In the genomic region with DNA sequence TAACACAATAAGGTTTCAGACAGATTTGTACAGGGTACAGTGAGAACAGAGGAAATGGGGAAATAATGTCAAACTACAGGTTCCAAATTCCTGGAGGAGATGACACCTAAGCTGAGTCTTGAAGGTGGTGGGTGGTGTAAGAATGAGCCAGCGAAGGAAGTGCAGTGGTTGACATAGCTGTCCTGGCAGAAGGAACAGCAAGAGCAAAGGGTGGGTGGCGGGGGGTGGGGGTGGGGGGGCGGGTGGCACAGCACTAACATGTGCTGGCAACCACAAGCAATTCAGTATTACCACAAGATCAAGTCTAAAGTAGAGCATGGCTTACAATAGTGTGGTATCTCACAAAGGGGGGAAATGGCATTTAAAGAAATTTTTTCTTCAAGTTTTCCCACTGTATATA, we compare ENCODE assay signal across 16 cellular contexts. TPM values are rescaled to one million over a fixed set of nuclear protein-coding genes. Genes with fewer than 3 reads are reported as not detected.
DNase-seq lines count a peak whose midpoint lies in the region; ATAC-seq and TF ChIP-seq lines count a peak whose summit lies in the region.
"Had no signal": no experiment of that assay in that cellular context is flagged by ENCODE, and none has a peak within 500 bp of the region (broad histone marks: within the 10 kb centered on the region; RNA-seq: fewer than 3 reads in every experiment).

No MANE protein-coding gene starts in this region.

- intact Hi-C loops in left lung (cut with DNase I): no loop called here

- no peaks in the 10 kb centered on the region for H3K79me2 ChIP-seq in Loucy (ENCODE audit: insufficient read depth, low read length)

- H3K4me2 ChIP-seq in Loucy (ENCODE audit: low read depth, low read length, poor library complexity, severe bottlenecking): peak overlapping the region; percentile 30

- peak; percentile 30 for DNase-seq in NK-92 treated with Interleukin-12 subunit alpha and Interleukin-12 subunit beta, amount 100 ng/mL, for 24 hours (lab: John Stamatoyannopoulos, UW)
- DNase-seq in NK-92 (lab: John Stamatoyannopoulos, UW; ENCODE audit: unreplicated experiment) (no peak), caudate nucleus (lab: John Stamatoyannopoulos, UW) (peak in 37 of 61 donors; percentile 1 to 88 (median 26)), left lung (no peak), GM19238 (ENCODE audit: insufficient read length, low spot score) (no peak), T-helper 1 cell (no peak)
- peak; percentile 12 for DNase-seq in stimulated activated CD4-positive, alpha-beta T cell treated with anti-CD3 and anti-CD28 coated beads, Interleukin-1b, Interleukin-23, amount 100 ng/mL, for 48 hours
- DNase-seq: 8988T, amniotic stem cell, EL, heart left ventricle, kidney glomerular epithelial cell, NCI-H2081 had no signal

- H3K4me1 ChIP-seq in Loucy (ENCODE audit: insufficient read depth, low read length, poor library complexity, severe bottlenecking) (peaks cover 13% of the 10 kb centered on the region), left lung (no peaks in the 10 kb centered on the region)

- TF ChIP-seq CTCF in Loucy (conservative IDR thresholded peaks at IDR 0.05; ENCODE audit: low read length): no peak
- no peak for TF ChIP-seq CTCF in left lung (IDR thresholded peaks at IDR 0.05)

- no peaks in the 10 kb centered on the region; the same call in 1 of the 2 replicates for H3F3A ChIP-seq in Loucy (ENCODE audit: low read depth)

- no peaks in the 10 kb centered on the region for H3K9me2 ChIP-seq in Loucy (replicated peaks; ENCODE audit: low read depth, low read length)

- H4K20me1 ChIP-seq in Loucy (ENCODE audit: insufficient read depth, low read length, poor library complexity, severe bottlenecking): no peaks in the 10 kb centered on the region

- ATAC-seq in left lung: no peak
- ATAC-seq: GM12878 had no signal

- no peak overlapping the region for H3K9ac ChIP-seq in Loucy (ENCODE audit: low read depth, low read length, poor library complexity, severe bottlenecking)

- H3K4me3 ChIP-seq in Loucy (ENCODE audit: low read length, poor library complexity, severe bottlenecking) (peak overlapping the region; percentile 16), left lung (no peak overlapping the region)
- H3K4me3 ChIP-seq: GM12878, heart left ventricle had no signal

- H3K9me3 ChIP-seq in Loucy (ENCODE audit: insufficient read depth, low read depth, low read length) (0 out of 2 replicates have a peak, but pooled peaks cover 3% of the 10 kb centered on the region), left lung (no peaks in the 10 kb centered on the region)

- H3K36me3 ChIP-seq in Loucy (ENCODE audit: insufficient read depth, low read length) (no peaks in the 10 kb centered on the region), left lung (no peaks in the 10 kb centered on the region)

- no peaks in the 10 kb centered on the region for H3K27me3 ChIP-seq in Loucy (ENCODE audit: insufficient read depth, low read length, poor library complexity, severe bottlenecking)
- no peaks in the 10 kb centered on the region for H3K27me3 ChIP-seq in left lung
- H3K27me3 ChIP-seq: heart left ventricle had no signal

- H2AFZ ChIP-seq in Loucy (ENCODE audit: low read length): no peak overlapping the region

- H3K27ac ChIP-seq in caudate nucleus (ENCODE audit: low read depth, low read length) (no peak overlapping the region), left lung (no peak overlapping the region)
- H3K27ac ChIP-seq: epithelial cell of prostate had no signal

RNA-seq across cellular contexts. Expression of gene G3BP2, which starts 13.1 kb away (rescaled TPM):
- 100 to 1,000 TPM; 105 to 119 TPM for total RNA-seq in left lung

RNA-seq across cellular contexts. Expression of gene USO1, which starts 38.0 kb away (rescaled TPM):
- 10 to 100 TPM; 64.2 to 72.0 TPM for total RNA-seq in left lung

RNA-seq across cellular contexts. Expression of gene CDKL2, which starts 56.0 kb away (rescaled TPM):
- 10 to 100 TPM; 12.5 to 22.6 TPM for total RNA-seq in left lung

Comparison
In these comparisons a context has a peak if more than half of its experiments do, and no peak if none do; other contexts are left out.
1. DNase-seq: peak in NK-92 treated with Interleukin-12 subunit alpha and Interleukin-12 subunit beta, amount 100 ng/mL, for 24 hours (single experiment), caudate nucleus (37 of 61) and stimulated activated CD4-positive, alpha-beta T cell treated with anti-CD3 and anti-CD28 coated beads, Interleukin-1b, Interleukin-23, amount 100 ng/mL, for 48 hours (single experiment); none in NK-92 (single experiment), left lung (0 of 2), GM19238 (single experiment) and T-helper 1 cell (0 of 5).